ENCODE assay signal across 19 cellular contexts in the genomic region with DNA sequence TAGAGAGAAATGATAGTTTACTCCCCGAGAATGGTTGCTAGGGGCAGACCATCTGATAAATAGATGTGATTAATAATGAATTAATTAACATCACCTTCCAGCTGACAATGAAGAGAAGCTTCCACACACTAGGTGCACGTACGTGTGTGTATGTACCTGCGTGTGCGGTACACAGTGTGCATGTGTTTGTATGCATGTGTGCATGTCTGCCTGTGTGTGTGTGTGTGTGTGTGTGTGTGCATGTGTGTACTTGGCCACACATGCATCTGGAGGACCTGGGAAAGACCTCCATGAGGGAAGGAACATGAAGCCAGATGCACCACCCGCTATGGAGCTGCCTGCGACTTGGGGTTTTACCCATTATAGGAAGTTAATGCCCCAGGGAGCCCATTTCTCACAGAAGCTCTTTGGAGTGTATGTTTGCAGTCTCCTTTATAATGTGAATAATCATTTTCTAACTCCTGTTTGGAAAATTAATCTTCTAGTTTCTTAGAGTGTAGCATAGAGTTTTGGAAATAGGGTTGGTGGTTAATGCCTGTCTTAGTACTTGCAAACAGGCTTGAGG.
DNase-seq lines count a peak whose midpoint lies in the region; ATAC-seq, FAIRE-seq and TF ChIP-seq lines count a peak whose summit lies in the region.
"Had no signal": no experiment of that assay in that cellular context is flagged by ENCODE, and none has a peak within 500 bp of the region (broad histone marks: within the 10 kb centered on the region; RNA-seq: fewer than 3 reads in every experiment).

No MANE protein-coding gene starts in this region.

- peak overlapping the region; percentile 96 for H3K4me2 ChIP-seq in BLaER1

- intact Hi-C loops in activated B cell treated with CpG ODN at 0.5 μM for 24 hours (cut with micrococcal nuclease), result loop anchor here (10.0 kb wide), 1 partner anchor 91 kb away; no protein-coding TSS in a partner anchor

- CTCF ChIA-PET in HEK293 (lab: Yijun Ruan, JAX) (interaction anchor here (0.6 to 1.7 kb wide), 3 partner anchors 40 to 658 kb away, joined by 4 to 6 read pairs (median 4); no protein-coding TSS in a partner anchor), activated B cell treated with CpG ODN at 0.5 μM for 24 hours (lab: Charles Lee) (no interaction called here)

- no peaks in the 10 kb centered on the region for H3K36me3 Mint-ChIP-seq in activated B cell treated with CpG ODN at 0.5 μM for 24 hours (ENCODE audit: low read depth)
- H3K36me3 Mint-ChIP-seq: CD14-positive monocyte; CD8-positive, alpha-beta T cell had no signal

- H3K27ac Mint-ChIP-seq in activated B cell treated with CpG ODN at 0.5 μM for 24 hours, result no peak overlapping the region
- H3K27ac Mint-ChIP-seq: CD14-positive monocyte; CD8-positive, alpha-beta T cell had no signal

- peaks cover 23% of the 10 kb centered on the region for H3K4me1 Mint-ChIP-seq in activated B cell treated with CpG ODN at 0.5 μM for 24 hours
- H3K4me1 Mint-ChIP-seq: CD14-positive monocyte had no signal

- peak; percentile 45 for ATAC-seq in activated B cell treated with CpG ODN at 0.5 μM for 24 hours (ENCODE audit: low read depth)
- ATAC-seq in HG02763 (IDR thresholded peaks at IDR 0.05; ENCODE audit: unreplicated experiment), result no peak
- no peak for ATAC-seq in GM18907 (IDR thresholded peaks at IDR 0.05; ENCODE audit: unreplicated experiment)
- ATAC-seq: CD8-positive, alpha-beta T cell had no signal

- no peaks in the 10 kb centered on the region for H3K9me3 Mint-ChIP-seq in activated B cell treated with CpG ODN at 0.5 μM for 24 hours
- H3K9me3 Mint-ChIP-seq: CD14-positive monocyte; CD8-positive, alpha-beta T cell had no signal

- H3K9me3 ChIP-seq in BLaER1 (no peaks in the 10 kb centered on the region), HEK293 (ENCODE audit: control insufficient read depth, insufficient read depth, low read depth, low read length) (no peaks in the 10 kb centered on the region)

- H4K20me1 ChIP-seq in BLaER1, result no peaks in the 10 kb centered on the region

- peak; percentile 77 for FAIRE-seq in urothelium cell line (lab: Jason Lieb, UNC)
- FAIRE-seq: D721Med had no signal

- DNase-seq in activated B cell treated with CpG ODN at 0.5 μM for 24 hours, result no peak
- DNase-seq in urothelium cell line (ENCODE audit: low spot score), result no peak
- no peak for DNase-seq in activated CD8-positive, alpha-beta memory T cell treated with anti-CD3 and anti-CD28 coated beads for 24 hours
- DNase-seq: ACHN; CD8-positive, alpha-beta T cell; COR-L47; DMS153; DMS79 treated with DMSO at 0.1 percent for 48 hours; GDM1; HCEC 1CT; IMR-90; KBM-7 had no signal

- H3K27me3 Mint-ChIP-seq in activated B cell treated with CpG ODN at 0.5 μM for 24 hours, result peaks cover 11% of the 10 kb centered on the region

- H3K27ac ChIP-seq in BLaER1 (peak overlapping the region; percentile 90; the same call in 1 of the 2 replicates), HEK293 (ENCODE audit: extremely low read depth, low read depth, low read length) (no peak overlapping the region)
- H3K27ac ChIP-seq: HL-60 had no signal

- H3K36me3 ChIP-seq in BLaER1 (no peaks in the 10 kb centered on the region), HEK293 (ENCODE audit: control insufficient read depth in 2 of 2, insufficient read depth in 1 of 2, low read length in 2 of 2) (no peaks in the 10 kb centered on the region)

- no peak overlapping the region; the same call in 1 of the 2 replicates for H3K9ac ChIP-seq in BLaER1

- H3K4me3 ChIP-seq in BLaER1, result peak overlapping the region; percentile 4; the same call in 1 of the 2 replicates
- no peak overlapping the region for H3K4me3 ChIP-seq in HEK293 (ENCODE audit: low read depth, low read length)

- H3K4me1 ChIP-seq in BLaER1, result peaks cover 99% of the 10 kb centered on the region
- H3K4me1 ChIP-seq in HEK293 (ENCODE audit: control insufficient read depth, insufficient read depth, low read length), result peaks cover 4% of the 10 kb centered on the region; the same call in 1 of the 2 replicates

- TF ChIP-seq CTCF in HEK293 (tag by site-specific recombination; IDR thresholded peaks at IDR 0.05), result no peak
- no peak for TF ChIP-seq CTCF in activated B cell treated with CpG ODN at 0.5 μM for 24 hours (IDR thresholded peaks at IDR 0.05)

- no peaks in the 10 kb centered on the region for H3K27me3 ChIP-seq in BLaER1

- POLR2A ChIA-PET in HEK293 (lab: Yijun Ruan, JAX), result no interaction called here
- POLR2A ChIA-PET in activated B cell treated with CpG ODN at 0.5 μM for 24 hours (lab: Charles Lee), result interaction anchor here (2.2 kb wide), 1 partner anchor 37 kb away, joined by 8 read pairs; no protein-coding TSS in a partner anchor

- H3K4me3 Mint-ChIP-seq in activated B cell treated with CpG ODN at 0.5 μM for 24 hours, result no peak overlapping the region
- H3K4me3 Mint-ChIP-seq: CD14-positive monocyte; CD8-positive, alpha-beta T cell had no signal

TF ChIP-seq in HEK293, 187 proteins besides CTCF, POLR2A, EP300 and RAD21:
- TF ChIP-seq ZNF19 (tag by site-specific recombination; IDR thresholded peaks at IDR 0.05; ENCODE audit: low read depth), result no peak
- TF ChIP-seq, protein P1, sequence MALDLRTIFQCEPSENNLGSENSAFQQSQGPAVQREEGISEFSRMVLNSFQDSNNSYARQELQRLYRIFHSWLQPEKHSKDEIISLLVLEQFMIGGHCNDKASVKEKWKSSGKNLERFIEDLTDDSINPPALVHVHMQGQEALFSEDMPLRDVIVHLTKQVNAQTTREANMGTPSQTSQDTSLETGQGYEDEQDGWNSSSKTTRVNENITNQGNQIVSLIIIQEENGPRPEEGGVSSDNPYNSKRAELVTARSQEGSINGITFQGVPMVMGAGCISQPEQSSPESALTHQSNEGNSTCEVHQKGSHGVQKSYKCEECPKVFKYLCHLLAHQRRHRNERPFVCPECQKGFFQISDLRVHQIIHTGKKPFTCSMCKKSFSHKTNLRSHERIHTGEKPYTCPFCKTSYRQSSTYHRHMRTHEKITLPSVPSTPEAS (tag by site-specific recombination; IDR thresholded peaks at IDR 0.05), result peak; percentile 54
TF ChIP-seq in HEK293: peak in this region for 1.
